In the genomic region with DNA sequence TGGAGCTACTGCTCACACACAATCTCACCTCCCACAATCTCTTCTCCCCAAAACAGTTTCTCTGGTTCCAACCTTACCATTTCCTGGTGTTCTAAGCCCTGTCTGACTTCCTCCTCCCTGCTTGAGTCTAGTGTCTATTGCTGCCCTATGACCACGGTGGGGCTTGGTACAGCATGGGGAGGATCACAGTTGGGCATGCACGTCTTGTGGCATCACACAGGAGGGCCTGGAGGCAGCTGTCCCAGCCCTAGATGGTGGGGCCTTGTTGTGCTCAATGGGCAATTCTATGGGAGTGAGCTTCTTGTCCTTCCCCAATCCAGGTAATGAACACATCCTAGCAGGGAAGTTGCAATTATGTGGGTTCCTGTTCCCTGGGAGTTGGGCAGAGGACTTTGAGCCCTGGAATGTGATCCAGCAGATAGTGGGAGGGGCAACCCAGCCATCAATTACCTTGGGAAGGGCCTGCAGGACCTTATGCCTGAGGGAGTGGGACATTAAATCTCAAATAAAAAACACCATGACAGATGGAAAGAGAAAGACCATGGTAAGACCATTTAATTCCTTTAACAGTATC, we compare ENCODE assay signal across 17 cellular contexts. TPM values are rescaled to one million over a fixed set of nuclear protein-coding genes. Genes with fewer than 3 reads are reported as not detected.
DNase-seq lines count a peak whose midpoint lies in the region; ATAC-seq and TF ChIP-seq lines count a peak whose summit lies in the region.
"Had no signal": no experiment of that assay in that cellular context is flagged by ENCODE, and none has a peak within 500 bp of the region (broad histone marks: within the 10 kb centered on the region; RNA-seq: fewer than 3 reads in every experiment).

No MANE protein-coding gene starts in this region.

- H3K27ac ChIP-seq in Peyer's patch (peak overlapping the region in 3 of 4 donors; percentile 9 to 85 (median 71)), upper lobe of right lung (no peak overlapping the region), body of pancreas (no peak overlapping the region)
- no peak overlapping the region for H3K27ac ChIP-seq in CD4-positive, alpha-beta memory T cell (ENCODE audit: low read depth, low read length)
- H3K27ac ChIP-seq: HL-60, SK-N-MC had no signal

- peaks cover 13% of the 10 kb centered on the region for H3K4me1 Mint-ChIP-seq in nephron progenitor cell
- H3K4me1 Mint-ChIP-seq in CD4-positive, alpha-beta memory T cell, result peaks cover 0 to 3% (median 0%) of the 10 kb centered on the region in 4 donors

- H3K4me1 ChIP-seq in Peyer's patch (peaks cover 0 to 10% (median 0%) of the 10 kb centered on the region in 4 donors), upper lobe of right lung (no peaks in the 10 kb centered on the region), body of pancreas (no peaks in the 10 kb centered on the region)
- no peaks in the 10 kb centered on the region for H3K4me1 ChIP-seq in CD4-positive, alpha-beta memory T cell (ENCODE audit: insufficient read depth, low read length)

- DNase-seq in ELF-1 (ENCODE audit: low read depth, low spot score) (peak; percentile 49), Peyer's patch (peak in 2 of 3 donors; percentile 69 to 85), left colon (peak; percentile 40 to 50), nephron progenitor cell (peak; percentile 13), upper lobe of right lung (no peak), body of pancreas (no peak), NCI-H2081 treated with DMSO at 0.1 percent for 48 hours (lab: John Stamatoyannopoulos, UW) (no peak)
- DNase-seq in CD4-positive, alpha-beta memory T cell, result no peak
- DNase-seq: BE2C; CD4-positive, CD25-positive, alpha-beta regulatory T cell; DMS79; H9; NCI-H1092 treated with DMSO at 0.1 percent for 48 hours; NCI-H774; SHP77 had no signal

- H3K27ac Mint-ChIP-seq in nephron progenitor cell, result no peak overlapping the region
- H3K27ac Mint-ChIP-seq in CD4-positive, alpha-beta memory T cell, result no peak overlapping the region
- H3K27ac Mint-ChIP-seq: CD4-positive, CD25-positive, alpha-beta regulatory T cell had no signal

- TF ChIP-seq CTCF in Peyer's patch (IDR thresholded peaks at IDR 0.05) (no peak), nephron progenitor cell (IDR thresholded peaks at IDR 0.05) (no peak), upper lobe of right lung (IDR thresholded peaks at IDR 0.05) (no peak), body of pancreas (IDR thresholded peaks at IDR 0.05) (no peak)

- H3K9me3 Mint-ChIP-seq in nephron progenitor cell, result no peaks in the 10 kb centered on the region
- H3K9me3 Mint-ChIP-seq in CD4-positive, alpha-beta memory T cell, result no peaks in the 10 kb centered on the region
- H3K9me3 Mint-ChIP-seq: H9 had no signal

- no peaks in the 10 kb centered on the region for H3K27me3 ChIP-seq in Peyer's patch
- H3K27me3 ChIP-seq in CD4-positive, alpha-beta memory T cell (ENCODE audit: insufficient read depth, low read length), result peaks cover under 1% of the 10 kb centered on the region
- H3K27me3 ChIP-seq in upper lobe of right lung, result no peaks in the 10 kb centered on the region
- no peaks in the 10 kb centered on the region for H3K27me3 ChIP-seq in body of pancreas
- H3K27me3 ChIP-seq: BE2C had no signal

- CTCF ChIA-PET in CD4-positive, alpha-beta memory T cell (lab: Charles Lee; ENCODE audit: partially characterized antibody), result interaction anchor here (2.1 kb wide), 1 partner anchor 11 kb away, joined by 7 read pairs; a partner anchor contains a TSS

- no peak overlapping the region for H3K4me3 Mint-ChIP-seq in nephron progenitor cell
- H3K4me3 Mint-ChIP-seq in CD4-positive, alpha-beta memory T cell, result no peak overlapping the region
- H3K4me3 Mint-ChIP-seq: CD4-positive, CD25-positive, alpha-beta regulatory T cell; H9 had no signal

- intact Hi-C loops in left colon (cut with DNase I, micrococcal nuclease), result no loop called here
- intact Hi-C loops in CD4-positive, alpha-beta memory T cell (cut with micrococcal nuclease), result no loop called here
- intact Hi-C loops in upper lobe of right lung (cut with DNase I), result no loop called here
- intact Hi-C loops in body of pancreas (cut with DNase I), result no loop called here

- no peak overlapping the region for H3K4me3 ChIP-seq in Peyer's patch
- H3K4me3 ChIP-seq in CD4-positive, alpha-beta memory T cell (ENCODE audit: low read length in 2 of 2), result no peak overlapping the region
- no peak overlapping the region for H3K4me3 ChIP-seq in upper lobe of right lung
- no peak overlapping the region for H3K4me3 ChIP-seq in body of pancreas
- H3K4me3 ChIP-seq: SK-N-MC had no signal

- POLR2A ChIA-PET in CD4-positive, alpha-beta memory T cell (lab: Charles Lee; ENCODE audit: partially characterized antibody), result no interaction called here

- TF ChIP-seq POLR2A in Peyer's patch (IDR thresholded peaks at IDR 0.05), result no peak
- no peak for TF ChIP-seq POLR2A in body of pancreas (IDR thresholded peaks at IDR 0.05)

- H3K27me3 Mint-ChIP-seq in nephron progenitor cell (ENCODE audit: low read depth, poor library complexity), result peaks cover 6% of the 10 kb centered on the region
- peaks cover 2 to 13% of the 10 kb centered on the region in 2 donors for H3K27me3 Mint-ChIP-seq in CD4-positive, alpha-beta memory T cell

- H3K36me3 ChIP-seq in Peyer's patch (no peaks in the 10 kb centered on the region), upper lobe of right lung (no peaks in the 10 kb centered on the region), body of pancreas (replicated peaks in 1 of 2; ENCODE audit: insufficient read depth in 1 of 2, low read depth in 2 of 2) (no peaks in the 10 kb centered on the region)
- H3K36me3 ChIP-seq in CD4-positive, alpha-beta memory T cell (ENCODE audit: insufficient read depth, low read length), result no peaks in the 10 kb centered on the region
- H3K36me3 ChIP-seq: BE2C had no signal

- H3K36me3 Mint-ChIP-seq in nephron progenitor cell (ENCODE audit: low read depth), result no peaks in the 10 kb centered on the region
- H3K36me3 Mint-ChIP-seq in CD4-positive, alpha-beta memory T cell, result no peaks in the 10 kb centered on the region
- H3K36me3 Mint-ChIP-seq: CD4-positive, CD25-positive, alpha-beta regulatory T cell had no signal

- H3K9me3 ChIP-seq in Peyer's patch, result no peaks in the 10 kb centered on the region
- no peaks in the 10 kb centered on the region for H3K9me3 ChIP-seq in CD4-positive, alpha-beta memory T cell (ENCODE audit: control insufficient read depth in 1 of 2, low read length in 2 of 2)
- no peaks in the 10 kb centered on the region for H3K9me3 ChIP-seq in upper lobe of right lung
- H3K9me3 ChIP-seq in body of pancreas, result no peaks in the 10 kb centered on the region
- H3K9me3 ChIP-seq: BE2C had no signal

- ATAC-seq in left colon, result peak; percentile 97
- ATAC-seq in upper lobe of right lung, result no peak
- ATAC-seq in body of pancreas, result no peak

- WGBS in body of pancreas, 2 donors, result 80 to 93% methylated on average over 2 of the region's 2 CpGs

RNA-seq across cellular contexts. Expression of a gene that starts 10.8 kb away (rescaled TPM):
- total RNA-seq in Peyer's patch (100 to 1,000 TPM in 3 of 4 donors, 10 to 100 TPM in 1; 20.6 to 204 (median 149) TPM), left colon (10 to 100 TPM; 46.4 to 51.7 TPM), upper lobe of right lung (51.4 TPM), body of pancreas (10 to 100 TPM; 33.6 to 69.3 TPM)
- 10 to 100 TPM; 19.9 to 20.9 TPM for total RNA-seq in CD4-positive, alpha-beta memory T cell
- 10 to 100 TPM in 1 of 2 donors, 1 to 10 TPM in 1; 8.8 to 15.5 TPM for polyA plus RNA-seq in CD4-positive, alpha-beta memory T cell

Comparison
In these comparisons a context has a peak if more than half of its experiments do, and no peak if none do; other contexts are left out.
1. DNase-seq: peak in ELF-1 (single experiment), Peyer's patch (2 of 3), left colon (2 of 2) and nephron progenitor cell (single experiment); none in CD4-positive, alpha-beta memory T cell (0 of 5), upper lobe of right lung (single experiment), body of pancreas (0 of 4) and NCI-H2081 treated with DMSO at 0.1 percent for 48 hours (single experiment).
2. H3K27ac ChIP-seq: peak in Peyer's patch (3 of 4); none in CD4-positive, alpha-beta memory T cell (single experiment), upper lobe of right lung (single experiment) and body of pancreas (0 of 4).